ENCODE assay signal across 22 cellular contexts in genomic region chr1:38209986-38210385, GRCh38.
"Had no signal": no experiment of that assay in that cellular context is flagged by ENCODE, and none has a peak within 500 bp of the region (broad histone marks: within the 10 kb centered on the region; RNA-seq: fewer than 3 reads in every experiment).

No MANE protein-coding gene starts in this region.

- H3K36me3 Mint-ChIP-seq: naive B cell had no signal

- H3K27me3 ChIP-seq: brain microvascular endothelial cell, tibial nerve, vagina had no signal

- H3K4me1 Mint-ChIP-seq: activated naive CD8-positive, alpha-beta T cell treated with anti-CD3 and anti-CD28 coated beads, Interleukin-2, amount 50 U/mL, for 24 hours; central memory CD8-positive, alpha-beta T cell; neural crest cell had no signal

- H3K4me1 ChIP-seq: tibial nerve, vagina had no signal

- DNase-seq: activated CD4-positive, alpha-beta T cell treated with anti-CD3 and anti-CD28 coated beads, Interleukin-2, amount 10 ng/mL, durations not matched to agents 7 days and 5 days; activated CD8-positive, alpha-beta memory T cell treated with anti-CD3 and anti-CD28 coated beads, Interleukin-2, amount 50 U/mL, for 4 hours; activated naive CD4-positive, alpha-beta T cell treated with anti-CD3 and anti-CD28 coated beads for 36 hours; activated naive CD8-positive, alpha-beta T cell treated with anti-CD3 and anti-CD28 coated beads, Interleukin-2, amount 50 U/mL, for 24 hours; activated T-cell treated with anti-CD3 and anti-CD28 coated beads, Interleukin-2, amount 50 U/mL, for 4 hours; anterior cingulate cortex; brain microvascular endothelial cell; cortex of kidney; erythroblast; foreskin melanocyte; mesenchymal stem cell; mucosa of descending colon; naive B cell; stimulated activated CD4-positive, alpha-beta T cell treated with anti-CD3 and anti-CD28 coated beads, Interleukin-2, amount 100 ng/mL, for 24 hours; stimulated activated naive CD8-positive, alpha-beta T cell treated with anti-CD3 and anti-CD28 coated beads, Interleukin-15, Interleukin-2, amounts not matched to agents 100 U/mL and 50 U/mL, for 24 hours; substantia nigra had no signal

- ATAC-seq: activated CD4-positive, CD25-positive, alpha-beta regulatory T cell treated with anti-CD3 and anti-CD28 coated beads, Interleukin-2, amount 50 U/mL, for 24 hours; activated naive CD8-positive, alpha-beta T cell treated with anti-CD3 and anti-CD28 coated beads, Interleukin-2, amount 50 U/mL, for 24 hours; activated T-cell treated with anti-CD3 and anti-CD28 coated beads, Interleukin-2, amount 50 U/mL, for 4 hours; mucosa of descending colon; stimulated activated naive CD8-positive, alpha-beta T cell treated with anti-CD3 and anti-CD28 coated beads, Interleukin-15, Interleukin-2, amounts not matched to agents 100 U/mL and 50 U/mL, for 24 hours had no signal

- H3K4me3 Mint-ChIP-seq: activated CD4-positive, alpha-beta T cell treated with anti-CD3 and anti-CD28 coated beads, Interleukin-2, amount 10 ng/mL, durations not matched to agents 7 days and 5 days; activated naive CD4-positive, alpha-beta T cell treated with anti-CD3 and anti-CD28 coated beads for 36 hours; activated naive CD8-positive, alpha-beta T cell treated with anti-CD3 and anti-CD28 coated beads, Interleukin-2, amount 50 U/mL, for 24 hours; activated T-cell treated with anti-CD3 and anti-CD28 coated beads, Interleukin-2, amount 50 U/mL, for 4 hours; central memory CD8-positive, alpha-beta T cell; neural crest cell had no signal

- H3K9me3 ChIP-seq: mucosa of descending colon, tibial nerve, vagina had no signal

- H3K27ac Mint-ChIP-seq: activated CD4-positive, alpha-beta T cell treated with anti-CD3 and anti-CD28 coated beads, Interleukin-2, amount 10 ng/mL, durations not matched to agents 7 days and 5 days; activated naive CD4-positive, alpha-beta T cell treated with anti-CD3 and anti-CD28 coated beads for 36 hours; activated naive CD8-positive, alpha-beta T cell treated with anti-CD3 and anti-CD28 coated beads, Interleukin-2, amount 50 U/mL, for 24 hours; progenitor cell of endocrine pancreas had no signal

- H3K9me3 Mint-ChIP-seq: activated CD4-positive, alpha-beta T cell treated with anti-CD3 and anti-CD28 coated beads, Interleukin-2, amount 10 ng/mL, durations not matched to agents 7 days and 5 days; activated naive CD4-positive, alpha-beta T cell treated with anti-CD3 and anti-CD28 coated beads for 36 hours; activated naive CD8-positive, alpha-beta T cell treated with anti-CD3 and anti-CD28 coated beads, Interleukin-2, amount 50 U/mL, for 24 hours; activated T-cell treated with anti-CD3 and anti-CD28 coated beads, Interleukin-2, amount 50 U/mL, for 4 hours; central memory CD8-positive, alpha-beta T cell; neural crest cell had no signal

- H3K36me3 ChIP-seq: brain microvascular endothelial cell, tibial nerve, vagina had no signal

- H3K4me3 ChIP-seq: mucosa of descending colon, tibial nerve, vagina had no signal

- H3K27ac ChIP-seq: brain microvascular endothelial cell, tibial nerve, vagina had no signal
